ENCODE assay signal across 8 cellular contexts in genomic region chr1:185364528-185364927, GRCh38.
DNase-seq lines count a peak whose midpoint lies in the region; ATAC-seq and TF ChIP-seq lines count a peak whose summit lies in the region.
"Not testable (repeated sequence)": the region's sequence is repeated elsewhere in the genome, so short reads cannot be mapped to it uniquely, and the experiment has no call there.

No MANE protein-coding gene starts in this region.

- H3K4me3 ChIP-seq in GM12864 (ENCODE audit: low read depth, low read length) = not testable (repeated sequence)

- H3K9me3 Mint-ChIP-seq in stimulated activated naive B cell treated with anti-CD40 and anti-IgM and Interleukin-4, amounts not matched to agents 10 μg/mL and 1 μg/mL and 100 μg/mL, for 72 hours = peaks cover 7 to 16% of the 10 kb centered on the region in 2 donors

- H3K36me3 Mint-ChIP-seq in stimulated activated naive B cell treated with anti-CD40 and anti-IgM and Interleukin-4, amounts not matched to agents 10 μg/mL and 1 μg/mL and 100 μg/mL, for 72 hours = peaks cover 3 to 18% of the 10 kb centered on the region in 2 donors

- not testable (repeated sequence) for H3K4me3 Mint-ChIP-seq in stimulated activated naive B cell treated with anti-CD40 and anti-IgM and Interleukin-4, amounts not matched to agents 10 μg/mL and 1 μg/mL and 100 μg/mL, for 72 hours

- H3K4me1 Mint-ChIP-seq in stimulated activated naive B cell treated with anti-CD40 and anti-IgM and Interleukin-4, amounts not matched to agents 10 μg/mL and 1 μg/mL and 100 μg/mL, for 72 hours = peaks cover 10 to 24% of the 10 kb centered on the region in 2 donors

- not testable (repeated sequence) for H3K27ac Mint-ChIP-seq in stimulated activated naive B cell treated with anti-CD40 and anti-IgM and Interleukin-4, amounts not matched to agents 10 μg/mL and 1 μg/mL and 100 μg/mL, for 72 hours

- ATAC-seq in GM18867 (IDR thresholded peaks at IDR 0.05; ENCODE audit: unreplicated experiment) (peak; percentile 80), GM19452 (IDR thresholded peaks at IDR 0.05; ENCODE audit: unreplicated experiment) (peak; percentile 50), GM21717 (IDR thresholded peaks at IDR 0.05; ENCODE audit: unreplicated experiment) (peak; percentile 68), HG02938 (IDR thresholded peaks at IDR 0.05; ENCODE audit: unreplicated experiment) (peak; percentile 66), HG03378 (IDR thresholded peaks at IDR 0.05; ENCODE audit: unreplicated experiment) (peak; percentile 78)
- peak; percentile 64 to 65 for ATAC-seq in stimulated activated naive B cell treated with anti-CD40 and anti-IgM and Interleukin-4, amounts not matched to agents 10 μg/mL and 1 μg/mL and 100 μg/mL, for 72 hours (replicated peaks)

- DNase-seq in GM12864 (ENCODE audit: low read depth) (peak; percentile 8), NCI-H1048 (lab: John Stamatoyannopoulos, UW) (peak; percentile 80)
- not testable (repeated sequence) for DNase-seq in stimulated activated naive B cell treated with anti-CD40 and anti-IgM and Interleukin-4, amounts not matched to agents 10 μg/mL and 1 μg/mL and 100 μg/mL, for 72 hours

- not testable (repeated sequence) for TF ChIP-seq CTCF in GM12864 (IDR thresholded peaks at IDR 0.05; ENCODE audit: low read depth, low read length, missing control alignments)

- H3K27me3 Mint-ChIP-seq in stimulated activated naive B cell treated with anti-CD40 and anti-IgM and Interleukin-4, amounts not matched to agents 10 μg/mL and 1 μg/mL and 100 μg/mL, for 72 hours = not testable (repeated sequence)
